16 cellular contexts compared by ENCODE assay signal in genomic region chr9:36797471-36798220, GRCh38.
A peak's percentile ranks its signal among the peaks of the same experiment; 100 is the strongest.
DNase-seq lines count a peak whose midpoint lies in the region; ATAC-seq and TF ChIP-seq lines count a peak whose summit lies in the region.
"Had no signal": no experiment of that assay in that cellular context is flagged by ENCODE, and none has a peak within 500 bp of the region (broad histone marks: within the 10 kb centered on the region; RNA-seq: fewer than 3 reads in every experiment).

No MANE protein-coding gene starts in this region.

- no peak for ATAC-seq in HG03439 (IDR thresholded peaks at IDR 0.05; ENCODE audit: unreplicated experiment)

- H3K4me3 ChIP-seq in dorsolateral prefrontal cortex = no peak overlapping the region
- H3K4me3 ChIP-seq: GM23248, HAP-1, K562 had no signal

- H3K27me3 ChIP-seq in dorsolateral prefrontal cortex = no peaks in the 10 kb centered on the region
- H3K27me3 ChIP-seq: BE2C had no signal

- peaks cover 11% of the 10 kb centered on the region for H3K4me1 Mint-ChIP-seq in neural crest cell
- H3K4me1 Mint-ChIP-seq: CD4-positive, CD25-positive, alpha-beta regulatory T cell; CD8-positive, alpha-beta memory T cell had no signal

- H3K4me3 Mint-ChIP-seq in neural crest cell = no peak overlapping the region
- H3K4me3 Mint-ChIP-seq: CD4-positive, CD25-positive, alpha-beta regulatory T cell; CD8-positive, alpha-beta memory T cell had no signal

- H3K27ac Mint-ChIP-seq in neural crest cell (ENCODE audit: unreplicated experiment) = peak overlapping the region; percentile 13
- H3K27ac Mint-ChIP-seq: CD4-positive, CD25-positive, alpha-beta regulatory T cell; CD8-positive, alpha-beta memory T cell had no signal

- peaks cover 5% of the 10 kb centered on the region for H3K9me3 Mint-ChIP-seq in neural crest cell

- no peak for DNase-seq in dorsolateral prefrontal cortex
- no peak for DNase-seq in neural crest cell (ENCODE audit: low read depth, low spot score)
- DNase-seq in NCI-H1048 (lab: John Stamatoyannopoulos, UW) = no peak
- no peak for DNase-seq in posterior vena cava (ENCODE audit: low spot score)
- DNase-seq: ACHN; CD4-positive, CD25-positive, alpha-beta regulatory T cell; CD8-positive, alpha-beta memory T cell; DMS79; GDM1; GM23248 had no signal

- peaks cover 4% of the 10 kb centered on the region for H3K36me3 Mint-ChIP-seq in neural crest cell (ENCODE audit: low read depth)

- H3K27me3 Mint-ChIP-seq in neural crest cell (ENCODE audit: low read depth) = peaks cover 9% of the 10 kb centered on the region
- H3K27me3 Mint-ChIP-seq: CD4-positive, CD25-positive, alpha-beta regulatory T cell had no signal

- no peak for TF ChIP-seq CTCF in dorsolateral prefrontal cortex (IDR thresholded peaks at IDR 0.05 in 54 of 56, conservative IDR thresholded peaks at IDR 0.05 in 2 of 56; ENCODE audit: low read depth in 1 of 56, partially characterized antibody in 56 of 56)
- TF ChIP-seq CTCF in neural crest cell (conservative IDR thresholded peaks at IDR 0.05) = no peak

- H3K27ac ChIP-seq in angular gyrus (ENCODE audit: low read depth, low read length) = peak overlapping the region; percentile 87
- peak overlapping the region in 40 of 59 donors; percentile 7 to 99 (median 90) for H3K27ac ChIP-seq in dorsolateral prefrontal cortex
- H3K27ac ChIP-seq in temporal lobe (ENCODE audit: low read depth, low read length) = peak overlapping the region; percentile 96
- H3K27ac ChIP-seq: GM23248 had no signal

- intact Hi-C loops in dorsolateral prefrontal cortex (cut with DNase I) (loop anchor here (5.0 to 10.0 kb wide), 5 partner anchors 70 to 527 kb away; no protein-coding TSS in a partner anchor), posterior vena cava (cut with DNase I) (no loop called here)

Comparison
In these comparisons a context has a peak if more than half of its experiments do, and no peak if none do; other contexts are left out.
1. intact Hi-C loops: an anchor here in dorsolateral prefrontal cortex (5.0 to 10.0 kb wide); none called in posterior vena cava.